In genomic region chr10:43073721-43074120, GRCh38 we compare ENCODE assay signal across 30 cellular contexts. TPM values are rescaled to one million over a fixed set of nuclear protein-coding genes. Genes with fewer than 3 reads are reported as not detected.
"Had no signal": no experiment of that assay in that cellular context is flagged by ENCODE, and none has a peak within 500 bp of the region (broad histone marks: within the 10 kb centered on the region; RNA-seq: fewer than 3 reads in every experiment).

No MANE protein-coding gene starts in this region.

- H3K4me1 ChIP-seq: colonic mucosa had no signal

- H3K4me3 ChIP-seq: colonic mucosa, esophagus squamous epithelium had no signal

- H3K36me3 ChIP-seq: brain microvascular endothelial cell, colonic mucosa, esophagus squamous epithelium, WERI-Rb-1 had no signal

- H3K9me3 ChIP-seq: colonic mucosa, esophagus squamous epithelium had no signal

- H3K27ac ChIP-seq: brain microvascular endothelial cell, colonic mucosa, epithelial cell of prostate, esophagus squamous epithelium, WERI-Rb-1 had no signal

- DNase-seq: activated B cell treated with CpG ODN at 0.5 μM for 24 hours; activated CD4-positive, alpha-beta T cell treated with anti-CD3 and anti-CD28 coated beads for 48 hours; activated CD4-positive, alpha-beta T cell treated with anti-CD3 and anti-CD28 coated beads, Interleukin-2, amount 50 U/mL, for 1 hour; activated CD4-positive, alpha-beta T cell treated with anti-CD3 and anti-CD28 coated beads, Interleukin-2, amount 50 U/mL, for 48 hours; activated CD8-positive, alpha-beta memory T cell treated with anti-CD3 and anti-CD28 coated beads for 24 hours; activated CD8-positive, alpha-beta T cell treated with anti-CD3 and anti-CD28 coated beads for 36 hours; activated effector memory CD4-positive, alpha-beta T cell treated with Interleukin-2 at 50 U/mL for 16 hours; activated gamma-delta T cell treated with Interleukin-2 at 50 U/mL for 16 hours; activated naive CD4-positive, alpha-beta T cell treated with anti-CD3 and anti-CD28 coated beads, Interleukin-2, amount 50 U/mL, for 16 hours; activated naive CD4-positive, alpha-beta T cell treated with Interleukin-2 at 50 U/mL for 16 hours; activated T-cell treated with anti-CD3 and anti-CD28 coated beads, Interleukin-2, amount 50 U/mL, for 4 hours; amniotic stem cell; anterior cingulate cortex; brain microvascular endothelial cell; caudate nucleus; colonic mucosa; effector CD8-positive, alpha-beta T cell; esophagus squamous epithelium; T-helper 1 cell; T-helper 17 cell; T1000; WERI-Rb-1 had no signal

- ATAC-seq: activated CD4-positive, CD25-positive, alpha-beta regulatory T cell treated with anti-CD3 and anti-CD28 coated beads, Interleukin-2, amount 50 U/mL, for 24 hours; activated CD8-positive, alpha-beta T cell treated with anti-CD3 and anti-CD28 coated beads for 36 hours; activated T-cell treated with anti-CD3 and anti-CD28 coated beads, Interleukin-2, amount 50 U/mL, for 4 hours; activated T-helper 17 cell treated with anti-CD3 and anti-CD28 coated beads, Interleukin-2, amount 50 U/mL, for 72 hours; T-helper 17 cell had no signal

- FAIRE-seq: astrocyte, bronchial epithelial cell, endometrium, endothelial cell of umbilical vein, frontal cortex had no signal

RNA-seq across cellular contexts. Expression of gene RET, which starts 3.1 kb away (rescaled TPM):
- total RNA-seq: activated B cell treated with CpG ODN at 0.5 μM for 24 hours had no signal
